Comparison of ENCODE assay signal across 8 cellular contexts in the genomic region with DNA sequence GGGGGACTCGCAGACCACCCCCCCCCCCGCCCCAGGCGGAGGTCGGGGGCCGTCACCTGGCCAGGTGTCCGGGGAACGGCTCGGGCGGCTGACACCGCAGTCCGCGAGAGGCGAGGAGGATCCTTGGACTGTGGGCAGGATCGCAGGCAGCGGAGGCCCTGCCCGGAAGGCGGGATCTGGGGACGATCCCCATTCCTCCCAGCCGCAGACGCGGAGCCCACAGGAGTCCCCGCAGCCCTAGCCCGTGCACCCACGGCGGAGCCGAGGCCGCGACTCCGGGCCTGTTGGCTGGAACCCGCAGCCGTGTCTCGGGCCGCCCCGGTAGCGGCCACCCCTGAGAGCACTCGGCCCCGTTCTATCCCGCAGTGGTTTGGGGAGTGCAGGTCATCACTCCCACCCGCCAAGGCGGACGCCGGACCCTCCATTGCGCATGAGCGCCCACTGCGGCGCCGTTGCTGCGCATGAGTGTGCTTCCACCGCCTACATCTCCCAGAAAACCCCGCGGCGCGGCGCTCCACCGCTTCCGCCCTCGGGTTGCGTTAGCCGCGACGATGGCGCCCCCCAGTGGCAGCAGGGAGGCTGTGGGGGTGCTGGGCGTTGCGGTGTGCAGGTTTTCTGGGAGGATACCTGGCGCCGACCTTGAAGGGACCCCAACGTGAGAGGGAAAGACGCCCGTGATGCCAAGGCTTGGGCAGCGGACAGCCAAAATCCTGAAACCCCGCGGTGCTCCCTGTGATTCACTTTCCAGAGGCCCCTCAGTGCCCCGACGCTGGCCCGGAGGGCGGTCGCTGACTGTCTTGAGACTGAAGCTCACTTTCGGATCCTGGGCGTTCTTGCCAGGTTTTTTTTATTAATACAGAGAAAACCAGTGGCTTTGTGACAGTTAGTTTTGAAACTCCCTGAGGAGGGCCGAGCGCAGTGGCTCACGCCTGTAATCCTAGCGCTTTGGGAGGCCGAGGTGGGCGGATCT. TPM values are rescaled to one million over a fixed set of nuclear protein-coding genes. Genes with fewer than 3 reads are reported as not detected.
DNase-seq lines count a peak whose midpoint lies in the region; ATAC-seq and FAIRE-seq lines count a peak whose summit lies in the region.

No MANE protein-coding gene starts in this region.

- peak; percentile 68 for ATAC-seq in GM19023 (IDR thresholded peaks at IDR 0.05; ENCODE audit: unreplicated experiment)
- peak; percentile 77 for ATAC-seq in HG03432 (IDR thresholded peaks at IDR 0.05; ENCODE audit: unreplicated experiment)

- peak; percentile 81 to 85 for DNase-seq in AML-193 (lab: John Stamatoyannopoulos, UW)
- peak; percentile 96 for DNase-seq in NCI-H774 (lab: John Stamatoyannopoulos, UW)
- peak; percentile 99 for DNase-seq in activated CD8-positive, alpha-beta memory T cell treated with anti-CD3 and anti-CD28 coated beads, Interleukin-2, amount 50 U/mL, for 4 hours
- peak; percentile 100 for DNase-seq in mesenteric fat pad (ENCODE audit: low spot score)
- peak; percentile 97 for DNase-seq in stimulated activated CD8-positive, alpha-beta memory T cell treated with anti-CD3 and anti-CD28 coated beads, Interleukin-12 subunit alpha, Interleukin-12 subunit beta, amount 100 ng/mL, for 4 hours (ENCODE audit: low read depth)

- peak; percentile 75 for FAIRE-seq in endometrium (lab: Jason Lieb, UNC)

RNA-seq across cellular contexts. Expression of a gene that starts 4.4 kb away (rescaled TPM):
- total RNA-seq in mesenteric fat pad, result 8.3 TPM

RNA-seq across cellular contexts. Expression of a gene that starts 27.9 kb away (rescaled TPM):
- 20.5 TPM for total RNA-seq in mesenteric fat pad

RNA-seq across cellular contexts. Expression of a gene that starts 56.9 kb away (rescaled TPM):
- total RNA-seq in mesenteric fat pad, result 34.8 TPM

Comparison
In these comparisons a context has a peak if more than half of its experiments do, and no peak if none do; other contexts are left out.
1. Peak in every context shown above with its lines: DNase-seq and ATAC-seq.